8 cellular contexts compared by ENCODE assay signal in the genomic region with DNA sequence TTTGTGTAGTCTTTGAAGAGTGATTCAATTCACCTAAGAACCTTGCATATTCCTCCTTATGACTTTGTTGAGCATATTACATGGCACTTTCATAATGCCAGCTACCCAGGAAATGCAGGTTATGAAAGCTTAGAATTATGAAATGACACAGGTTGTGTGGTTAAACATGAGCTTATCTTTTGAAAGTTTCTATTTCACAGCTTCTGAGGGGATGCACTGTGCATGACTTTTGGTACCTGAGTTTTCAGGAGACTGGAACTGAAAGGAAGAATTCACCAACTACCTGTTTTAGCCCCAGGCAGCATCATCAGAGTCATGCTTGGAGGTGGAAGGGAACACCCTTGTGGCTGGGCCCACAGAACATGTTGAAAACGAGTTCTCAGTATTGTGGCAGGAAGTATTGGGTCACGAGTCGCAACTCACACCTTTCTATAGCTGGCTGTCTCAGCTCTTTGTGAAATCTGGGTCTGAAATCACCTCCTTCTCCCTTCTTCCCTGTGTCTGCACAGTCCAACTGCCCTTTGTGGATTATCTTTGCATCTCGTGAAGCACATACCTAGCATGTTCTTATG.
DNase-seq lines count a peak whose midpoint lies in the region; ATAC-seq and TF ChIP-seq lines count a peak whose summit lies in the region.

No MANE protein-coding gene starts in this region.

- H3K9me3 Mint-ChIP-seq in activated T-helper 1 cell treated with anti-CD3 and anti-CD28 coated beads, Interleukin-12 subunit alpha, Interleukin-12 subunit beta, Interleukin-2, Interleukin-4 antibody, amounts not matched to agents 30 ng/mL and 10 ng/mL and 1 ng/mL, durations not matched to agents 14 hours and 24 hours and 36 hours: no peaks in the 10 kb centered on the region

- peaks cover 29% of the 10 kb centered on the region for H3K27me3 Mint-ChIP-seq in activated T-helper 1 cell treated with anti-CD3 and anti-CD28 coated beads, Interleukin-12 subunit alpha, Interleukin-12 subunit beta, Interleukin-2, Interleukin-4 antibody, amounts not matched to agents 30 ng/mL and 10 ng/mL and 1 ng/mL, durations not matched to agents 14 hours and 24 hours and 36 hours (ENCODE audit: insufficient read depth)

- peak overlapping the region; percentile 13 for H3K4me3 Mint-ChIP-seq in activated T-helper 1 cell treated with anti-CD3 and anti-CD28 coated beads, Interleukin-12 subunit alpha, Interleukin-12 subunit beta, Interleukin-2, Interleukin-4 antibody, amounts not matched to agents 30 ng/mL and 10 ng/mL and 1 ng/mL, durations not matched to agents 14 hours and 24 hours and 36 hours

- POLR2A ChIA-PET in HEK293T (lab: Yijun Ruan, JAX): no interaction called here

- H3K27ac Mint-ChIP-seq in activated T-helper 1 cell treated with anti-CD3 and anti-CD28 coated beads, Interleukin-12 subunit alpha, Interleukin-12 subunit beta, Interleukin-2, Interleukin-4 antibody, amounts not matched to agents 30 ng/mL and 10 ng/mL and 1 ng/mL, durations not matched to agents 14 hours and 24 hours and 36 hours: peak overlapping the region; percentile 68

- TF ChIP-seq CTCF in GM12864 (IDR thresholded peaks at IDR 0.05; ENCODE audit: low read depth, low read length, missing control alignments): peak; percentile 6

- CTCF ChIA-PET in HEK293T (lab: Yijun Ruan, JAX): no interaction called here

- peak; percentile 96 for DNase-seq in GM12864 (ENCODE audit: low read depth)
- DNase-seq in NOMO-1 (lab: John Stamatoyannopoulos, UW; ENCODE audit: unreplicated experiment in 2 of 2): peak; percentile 70 to 89
- peak; percentile 76 for DNase-seq in activated T-helper 1 cell treated with anti-CD3 and anti-CD28 coated beads, Interleukin-12 subunit alpha, Interleukin-12 subunit beta, Interleukin-2, Interleukin-4 antibody, amounts not matched to agents 30 ng/mL and 10 ng/mL and 1 ng/mL, durations not matched to agents 14 hours and 24 hours and 36 hours (ENCODE audit: low spot score)
- peak; percentile 87 for DNase-seq in stimulated activated CD4-positive, alpha-beta T cell treated with anti-CD3 and anti-CD28 coated beads, Interleukin-1b, Interleukin-23, amount 100 ng/mL, for 48 hours
- no peak for DNase-seq in HEK293T (ENCODE audit: extremely low spot score)
- DNase-seq in NCI-H128 (lab: John Stamatoyannopoulos, UW; ENCODE audit: unreplicated experiment): no peak
- DNase-seq in amniotic stem cell (lab: John Stamatoyannopoulos, UW): no peak

- peaks cover 35% of the 10 kb centered on the region for H3K4me1 Mint-ChIP-seq in activated T-helper 1 cell treated with anti-CD3 and anti-CD28 coated beads, Interleukin-12 subunit alpha, Interleukin-12 subunit beta, Interleukin-2, Interleukin-4 antibody, amounts not matched to agents 30 ng/mL and 10 ng/mL and 1 ng/mL, durations not matched to agents 14 hours and 24 hours and 36 hours (ENCODE audit: low read depth)

- intact Hi-C loops in activated T-helper 1 cell treated with anti-CD3 and anti-CD28 coated beads, Interleukin-12 subunit alpha, Interleukin-12 subunit beta, Interleukin-2, Interleukin-4 antibody, amounts not matched to agents 30 ng/mL and 10 ng/mL and 1 ng/mL, durations not matched to agents 14 hours and 24 hours and 36 hours (cut with micrococcal nuclease): loop anchor here (1.0 to 2.0 kb wide), 10 partner anchors 26 to 899 kb away; a partner anchor contains a TSS

- ATAC-seq in HG02588 (IDR thresholded peaks at IDR 0.05; ENCODE audit: unreplicated experiment): peak; percentile 85

- H3K36me3 Mint-ChIP-seq in activated T-helper 1 cell treated with anti-CD3 and anti-CD28 coated beads, Interleukin-12 subunit alpha, Interleukin-12 subunit beta, Interleukin-2, Interleukin-4 antibody, amounts not matched to agents 30 ng/mL and 10 ng/mL and 1 ng/mL, durations not matched to agents 14 hours and 24 hours and 36 hours (ENCODE audit: low read depth): peaks cover 2% of the 10 kb centered on the region

- no peak overlapping the region for H3K4me3 ChIP-seq in GM12864 (ENCODE audit: low read depth, low read length)

TF ChIP-seq in HEK293T, 16 proteins besides CTCF, POLR2A, EP300 and RAD21:
- TF ChIP-seq LEF1 (IDR thresholded peaks at IDR 0.05; ENCODE audit: borderline replicate concordance): no peak
- TF ChIP-seq ARNT (IDR thresholded peaks at IDR 0.05): no peak
- no peak for TF ChIP-seq SUZ12 (IDR thresholded peaks at IDR 0.05)
- TF ChIP-seq SP1 (IDR thresholded peaks at IDR 0.05): no peak
- no peak for TF ChIP-seq CTBP1 (IDR thresholded peaks at IDR 0.05; ENCODE audit: borderline replicate concordance)
- no peak for TF ChIP-seq FOXA1 (IDR thresholded peaks at IDR 0.05)
- no peak for TF ChIP-seq FOXM1 (IDR thresholded peaks at IDR 0.05; ENCODE audit: borderline replicate concordance)
- TF ChIP-seq BHLHE40 (IDR thresholded peaks at IDR 0.05; ENCODE audit: borderline replicate concordance): no peak
- TF ChIP-seq ELF4 (IDR thresholded peaks at IDR 0.05): no peak
- TF ChIP-seq TARDBP (IDR thresholded peaks at IDR 0.05): no peak
- no peak for TF ChIP-seq L3MBTL2 (conservative IDR thresholded peaks at IDR 0.05)
- no peak for TF ChIP-seq ZNF384 (IDR thresholded peaks at IDR 0.05)
- no peak for TF ChIP-seq NFRKB (IDR thresholded peaks at IDR 0.05)

Comparison
In these comparisons a context has a peak if more than half of its experiments do, and no peak if none do; other contexts are left out.
1. DNase-seq: peak in GM12864 (single experiment), NOMO-1 (2 of 2), activated T-helper 1 cell treated with anti-CD3 and anti-CD28 coated beads, Interleukin-12 subunit alpha, Interleukin-12 subunit beta, Interleukin-2, Interleukin-4 antibody, amounts not matched to agents 30 ng/mL and 10 ng/mL and 1 ng/mL, durations not matched to agents 14 hours and 24 hours and 36 hours (single experiment) and stimulated activated CD4-positive, alpha-beta T cell treated with anti-CD3 and anti-CD28 coated beads, Interleukin-1b, Interleukin-23, amount 100 ng/mL, for 48 hours (single experiment); none in HEK293T (single experiment), NCI-H128 (single experiment) and amniotic stem cell (single experiment).